10 cellular contexts compared by ENCODE assay signal in genomic region chr9:69186841-69187611, GRCh38. TPM values are rescaled to one million over a fixed set of nuclear protein-coding genes. Genes with fewer than 3 reads are reported as not detected.
DNase-seq lines count a peak whose midpoint lies in the region; ATAC-seq and TF ChIP-seq lines count a peak whose summit lies in the region.
"Had no signal": no experiment of that assay in that cellular context is flagged by ENCODE, and none has a peak within 500 bp of the region (broad histone marks: within the 10 kb centered on the region; RNA-seq: fewer than 3 reads in every experiment).

No MANE protein-coding gene starts in this region.

- POLR2A ChIA-PET in T-cell (lab: Charles Lee), result no interaction called here

- H3F3A ChIP-seq in neural progenitor cell (ENCODE audit: low read depth), result no peaks in the 10 kb centered on the region

- no peaks in the 10 kb centered on the region for H3K9me3 Mint-ChIP-seq in activated T-helper 2 cell treated with anti-CD3 and anti-CD28 coated beads, Interferon-gamma antibody, Interleukin-2, Interleukin-4, amounts not matched to agents 10 μg/mL and 5 μg/mL and 100 μg/mL, durations not matched to agents 14 hours and 24 hours and 36 hours
- no peaks in the 10 kb centered on the region for H3K9me3 Mint-ChIP-seq in T-cell
- no peaks in the 10 kb centered on the region for H3K9me3 Mint-ChIP-seq in neural progenitor cell

- H3K36me3 ChIP-seq in parathyroid adenoma (ENCODE audit: control insufficient read depth, insufficient read depth, low read length) (no peaks in the 10 kb centered on the region), neural progenitor cell (no peaks in the 10 kb centered on the region)
- H3K36me3 ChIP-seq: BE2C had no signal

- peak overlapping the region; percentile 40 for H3K4me2 ChIP-seq in parathyroid adenoma (ENCODE audit: low read length)
- no peak overlapping the region for H3K4me2 ChIP-seq in neural progenitor cell

- peaks cover 38% of the 10 kb centered on the region for H3K4me1 Mint-ChIP-seq in activated T-helper 2 cell treated with anti-CD3 and anti-CD28 coated beads, Interferon-gamma antibody, Interleukin-2, Interleukin-4, amounts not matched to agents 10 μg/mL and 5 μg/mL and 100 μg/mL, durations not matched to agents 14 hours and 24 hours and 36 hours (ENCODE audit: low read depth)
- peaks cover 9 to 15% (median 15%) of the 10 kb centered on the region in 3 donors for H3K4me1 Mint-ChIP-seq in T-cell
- peaks cover 10% of the 10 kb centered on the region for H3K4me1 Mint-ChIP-seq in neural progenitor cell

- H2AFZ ChIP-seq in parathyroid adenoma (no peak overlapping the region), neural progenitor cell (replicated peaks) (no peak overlapping the region)

- H3K79me2 ChIP-seq in parathyroid adenoma (peaks cover 2% of the 10 kb centered on the region), neural progenitor cell (ENCODE audit: low read depth) (peaks cover 3% of the 10 kb centered on the region)

- H3K4me3 ChIP-seq in parathyroid adenoma (ENCODE audit: low read depth, low read length), result no peak overlapping the region
- no peak overlapping the region for H3K4me3 ChIP-seq in neural progenitor cell
- H3K4me3 ChIP-seq: Peyer's patch had no signal

- H4K20me1 ChIP-seq in neural progenitor cell (ENCODE audit: low read depth), result no peaks in the 10 kb centered on the region

- no peaks in the 10 kb centered on the region for H3K27me3 ChIP-seq in parathyroid adenoma (ENCODE audit: control insufficient read depth, insufficient read depth, low read length)
- no peaks in the 10 kb centered on the region for H3K27me3 ChIP-seq in neural progenitor cell
- H3K27me3 ChIP-seq: BE2C, Peyer's patch had no signal

- CTCF ChIA-PET in T-cell (lab: Charles Lee), result interaction anchor here in 1 of 2 donors (1.0 kb wide), 1 partner anchor 11 kb away, joined by 7 read pairs; no protein-coding TSS in a partner anchor

- no peaks in the 10 kb centered on the region for H3K9me3 ChIP-seq in parathyroid adenoma (ENCODE audit: control insufficient read depth, low read length)
- no peaks in the 10 kb centered on the region for H3K9me3 ChIP-seq in neural progenitor cell (ENCODE audit: low read depth)
- H3K9me3 ChIP-seq: BE2C, Peyer's patch had no signal

- no peak overlapping the region for H3K9ac ChIP-seq in parathyroid adenoma
- H3K9ac ChIP-seq in neural progenitor cell, result no peak overlapping the region

- H3K36me3 Mint-ChIP-seq in activated T-helper 2 cell treated with anti-CD3 and anti-CD28 coated beads, Interferon-gamma antibody, Interleukin-2, Interleukin-4, amounts not matched to agents 10 μg/mL and 5 μg/mL and 100 μg/mL, durations not matched to agents 14 hours and 24 hours and 36 hours (ENCODE audit: low read depth), result peaks cover 14% of the 10 kb centered on the region
- H3K36me3 Mint-ChIP-seq in T-cell (no peaks in the 10 kb centered on the region), neural progenitor cell (no peaks in the 10 kb centered on the region)

- intact Hi-C loops in activated T-helper 2 cell treated with anti-CD3 and anti-CD28 coated beads, Interferon-gamma antibody, Interleukin-2, Interleukin-4, amounts not matched to agents 10 μg/mL and 5 μg/mL and 100 μg/mL, durations not matched to agents 14 hours and 24 hours and 36 hours (cut with micrococcal nuclease), result loop anchor here (10.0 kb wide), 1 partner anchor 1378 kb away; no protein-coding TSS in a partner anchor

- no peak for TF ChIP-seq CTCF in parathyroid adenoma (IDR thresholded peaks at IDR 0.05)
- no peak for TF ChIP-seq CTCF in neural progenitor cell (IDR thresholded peaks at IDR 0.05)

- DNase-seq in Ammon's horn (ENCODE audit: low spot score) (peak; percentile 77), foreskin melanocyte (peak; percentile 78), T-cell (no peak), neural progenitor cell (ENCODE audit: low spot score) (no peak), NOMO-1 treated with DMSO at 0.1 percent for 48 hours (lab: John Stamatoyannopoulos, UW; ENCODE audit: unreplicated experiment) (no peak)
- no peak for DNase-seq in activated T-helper 2 cell treated with anti-CD3 and anti-CD28 coated beads, Interferon-gamma antibody, Interleukin-2, Interleukin-4, amounts not matched to agents 10 μg/mL and 5 μg/mL and 100 μg/mL, durations not matched to agents 14 hours and 24 hours and 36 hours (ENCODE audit: low spot score)
- DNase-seq: BE2C, Peyer's patch had no signal

- H3K4me3 Mint-ChIP-seq in activated T-helper 2 cell treated with anti-CD3 and anti-CD28 coated beads, Interferon-gamma antibody, Interleukin-2, Interleukin-4, amounts not matched to agents 10 μg/mL and 5 μg/mL and 100 μg/mL, durations not matched to agents 14 hours and 24 hours and 36 hours (ENCODE audit: low read depth), result no peak overlapping the region
- no peak overlapping the region for H3K4me3 Mint-ChIP-seq in T-cell
- H3K4me3 Mint-ChIP-seq in neural progenitor cell, result no peak overlapping the region

- H3K27ac ChIP-seq in parathyroid adenoma (peak overlapping the region; percentile 43), neural progenitor cell (no peak overlapping the region)

- ATAC-seq in T-cell (replicated peaks in 1 of 4) (no peak), HG03457 (IDR thresholded peaks at IDR 0.05; ENCODE audit: unreplicated experiment) (no peak)

- peaks cover 2% of the 10 kb centered on the region for H3K4me1 ChIP-seq in parathyroid adenoma
- peaks cover 11% of the 10 kb centered on the region for H3K4me1 ChIP-seq in neural progenitor cell

- no peaks in the 10 kb centered on the region for H3K27me3 Mint-ChIP-seq in activated T-helper 2 cell treated with anti-CD3 and anti-CD28 coated beads, Interferon-gamma antibody, Interleukin-2, Interleukin-4, amounts not matched to agents 10 μg/mL and 5 μg/mL and 100 μg/mL, durations not matched to agents 14 hours and 24 hours and 36 hours (ENCODE audit: low read depth)
- H3K27me3 Mint-ChIP-seq in T-cell (no peaks in the 10 kb centered on the region), neural progenitor cell (ENCODE audit: insufficient read depth, low read depth) (no peaks in the 10 kb centered on the region)

- peak overlapping the region; percentile 17 for H3K27ac Mint-ChIP-seq in activated T-helper 2 cell treated with anti-CD3 and anti-CD28 coated beads, Interferon-gamma antibody, Interleukin-2, Interleukin-4, amounts not matched to agents 10 μg/mL and 5 μg/mL and 100 μg/mL, durations not matched to agents 14 hours and 24 hours and 36 hours
- H3K27ac Mint-ChIP-seq in T-cell (no peak overlapping the region), neural progenitor cell (no peak overlapping the region)

RNA-seq across cellular contexts. Expression of gene TJP2, which starts 12.9 kb away (rescaled TPM):
- total RNA-seq in activated T-helper 2 cell treated with anti-CD3 and anti-CD28 coated beads, Interferon-gamma antibody, Interleukin-2, Interleukin-4, amounts not matched to agents 10 μg/mL and 5 μg/mL and 100 μg/mL, durations not matched to agents 14 hours and 24 hours and 36 hours, result 11.9 and 12.4 TPM in 2 replicates
- total RNA-seq in T-cell (10 to 100 TPM in 1 of 5 donors, 1 to 10 TPM in 4; 6.4 to 10.4 (median 6.6) TPM), neural progenitor cell (ENCODE audit: low replicate concordance) (35.5 and 60.6 TPM in 2 replicates)

Comparison
In these comparisons a context has a peak if more than half of its experiments do, and no peak if none do; other contexts are left out.
1. DNase-seq: peak in Ammon's horn (single experiment) and foreskin melanocyte (single experiment); none in activated T-helper 2 cell treated with anti-CD3 and anti-CD28 coated beads, Interferon-gamma antibody, Interleukin-2, Interleukin-4, amounts not matched to agents 10 μg/mL and 5 μg/mL and 100 μg/mL, durations not matched to agents 14 hours and 24 hours and 36 hours (single experiment), T-cell (0 of 34), neural progenitor cell (single experiment) and NOMO-1 treated with DMSO at 0.1 percent for 48 hours (single experiment).